ENCODE assay signal across 37 cellular contexts in genomic region chr16:60558936-60559335, GRCh38.
"Had no signal": no experiment of that assay in that cellular context is flagged by ENCODE, and none has a peak within 500 bp of the region (broad histone marks: within the 10 kb centered on the region; RNA-seq: fewer than 3 reads in every experiment).

No MANE protein-coding gene starts in this region.

- ATAC-seq: activated naive CD4-positive, alpha-beta T cell treated with anti-CD3 and anti-CD28 coated beads, Interleukin-2, amount 50 U/mL, for 72 hours; activated naive CD8-positive, alpha-beta T cell treated with anti-CD3 and anti-CD28 coated beads, Interleukin-2, amount 50 U/mL, for 24 hours; activated T-cell treated with anti-CD3 and anti-CD28 coated beads, Interleukin-2, amount 50 U/mL, for 4 hours; activated T-cell treated with anti-CD3 and anti-CD28 coated beads, Interleukin-2, amount 50 U/mL, for 72 hours; activated T-helper 17 cell treated with anti-CD3 and anti-CD28 coated beads, Interleukin-2, amount 50 U/mL, for 72 hours; body of pancreas had no signal

- H3K36me3 Mint-ChIP-seq: activated naive CD4-positive, alpha-beta T cell treated with anti-CD3 and anti-CD28 coated beads, Interleukin-2, amount 10 ng/mL, durations not matched to agents 7 days and 5 days; activated naive CD4-positive, alpha-beta T cell treated with anti-CD3 and anti-CD28 coated beads, Interleukin-2, amount 50 U/mL, for 24 hours; activated naive CD8-positive, alpha-beta T cell; activated naive CD8-positive, alpha-beta T cell treated with anti-CD3 and anti-CD28 coated beads for 36 hours; activated naive CD8-positive, alpha-beta T cell treated with anti-CD3 and anti-CD28 coated beads, Interleukin-2, amount 10 ng/mL, durations not matched to agents 7 days and 5 days; brain had no signal

- H3K4me1 Mint-ChIP-seq: activated naive CD4-positive, alpha-beta T cell treated with anti-CD3 and anti-CD28 coated beads, Interleukin-2, amount 10 ng/mL, durations not matched to agents 7 days and 5 days; activated naive CD4-positive, alpha-beta T cell treated with anti-CD3 and anti-CD28 coated beads, Interleukin-2, amount 50 U/mL, for 24 hours; activated naive CD8-positive, alpha-beta T cell treated with anti-CD3 and anti-CD28 coated beads for 36 hours; activated naive CD8-positive, alpha-beta T cell treated with anti-CD3 and anti-CD28 coated beads, Interleukin-2, amount 10 ng/mL, durations not matched to agents 7 days and 5 days; activated naive CD8-positive, alpha-beta T cell treated with anti-CD3 and anti-CD28 coated beads, Interleukin-2, amount 50 U/mL, for 24 hours; activated T-helper 17 cell treated with anti-CD3 and anti-CD28 coated beads, Interleukin-2, amount 50 U/mL, for 72 hours; central memory CD8-positive, alpha-beta T cell had no signal

- H3K27me3 ChIP-seq: adrenal gland, ascending aorta, body of pancreas, brain microvascular endothelial cell, breast epithelium, cardiac muscle cell had no signal

- H3K9me3 ChIP-seq: adrenal gland, ascending aorta, body of pancreas, breast epithelium had no signal

- H3K4me3 Mint-ChIP-seq: activated naive CD4-positive, alpha-beta T cell treated with anti-CD3 and anti-CD28 coated beads for 36 hours; activated naive CD4-positive, alpha-beta T cell treated with anti-CD3 and anti-CD28 coated beads, Interleukin-2, amount 10 ng/mL, durations not matched to agents 7 days and 5 days; activated naive CD4-positive, alpha-beta T cell treated with anti-CD3 and anti-CD28 coated beads, Interleukin-2, amount 50 U/mL, for 24 hours; activated naive CD8-positive, alpha-beta T cell; activated naive CD8-positive, alpha-beta T cell treated with anti-CD3 and anti-CD28 coated beads for 36 hours; activated naive CD8-positive, alpha-beta T cell treated with anti-CD3 and anti-CD28 coated beads, Interleukin-2, amount 10 ng/mL, durations not matched to agents 7 days and 5 days; activated naive CD8-positive, alpha-beta T cell treated with anti-CD3 and anti-CD28 coated beads, Interleukin-2, amount 50 U/mL, for 24 hours; activated T-cell treated with anti-CD3 and anti-CD28 coated beads, Interleukin-2, amount 50 U/mL, for 24 hours; activated T-cell treated with anti-CD3 and anti-CD28 coated beads, Interleukin-2, amount 50 U/mL, for 4 hours; activated T-cell treated with anti-CD3 and anti-CD28 coated beads, Interleukin-2, amount 50 U/mL, for 72 hours; activated T-helper 17 cell treated with anti-CD3 and anti-CD28 coated beads, Interleukin-2, amount 50 U/mL, for 72 hours; brain; central memory CD8-positive, alpha-beta T cell had no signal

- H3K36me3 ChIP-seq: adrenal gland, ascending aorta, brain microvascular endothelial cell, breast epithelium, cardiac muscle cell had no signal

- H3K4me1 ChIP-seq: adrenal gland, ascending aorta, body of pancreas, breast epithelium had no signal

- H3K27me3 Mint-ChIP-seq: activated naive CD4-positive, alpha-beta T cell treated with anti-CD3 and anti-CD28 coated beads, Interleukin-2, amount 10 ng/mL, durations not matched to agents 7 days and 5 days; activated naive CD4-positive, alpha-beta T cell treated with anti-CD3 and anti-CD28 coated beads, Interleukin-2, amount 50 U/mL, for 24 hours; activated naive CD8-positive, alpha-beta T cell; activated naive CD8-positive, alpha-beta T cell treated with anti-CD3 and anti-CD28 coated beads for 36 hours; activated naive CD8-positive, alpha-beta T cell treated with anti-CD3 and anti-CD28 coated beads, Interleukin-2, amount 10 ng/mL, durations not matched to agents 7 days and 5 days; activated naive CD8-positive, alpha-beta T cell treated with anti-CD3 and anti-CD28 coated beads, Interleukin-2, amount 50 U/mL, for 24 hours; activated T-cell treated with anti-CD3 and anti-CD28 coated beads, Interleukin-2, amount 50 U/mL, for 24 hours; activated T-helper 17 cell treated with anti-CD3 and anti-CD28 coated beads, Interleukin-2, amount 50 U/mL, for 72 hours; brain; central memory CD8-positive, alpha-beta T cell had no signal

- H3K9me3 Mint-ChIP-seq: brain had no signal

- H3K4me3 ChIP-seq: adrenal gland, ascending aorta, body of pancreas, breast epithelium, cardiac muscle cell had no signal

- DNase-seq: activated effector memory CD4-positive, alpha-beta T cell treated with anti-CD3 and anti-CD28 coated beads, Interleukin-2, amount 50 U/mL, for 16 hours; activated effector memory CD4-positive, alpha-beta T cell treated with Interleukin-2 at 50 U/mL for 16 hours; activated gamma-delta T cell; activated gamma-delta T cell treated with Interleukin-2 at 50 U/mL for 16 hours; activated naive CD4-positive, alpha-beta T cell; activated naive CD4-positive, alpha-beta T cell treated with anti-CD3 and anti-CD28 coated beads for 36 hours; activated naive CD4-positive, alpha-beta T cell treated with anti-CD3 and anti-CD28 coated beads, Interleukin-2, amount 10 ng/mL, durations not matched to agents 7 days and 5 days; activated naive CD4-positive, alpha-beta T cell treated with anti-CD3 and anti-CD28 coated beads, Interleukin-2, amount 50 U/mL, for 16 hours; activated naive CD4-positive, alpha-beta T cell treated with Interleukin-2 at 50 U/mL for 16 hours; activated naive CD8-positive, alpha-beta T cell treated with anti-CD3 and anti-CD28 coated beads for 36 hours; activated naive CD8-positive, alpha-beta T cell treated with anti-CD3 and anti-CD28 coated beads, Interleukin-2, amount 10 ng/mL, durations not matched to agents 7 days and 5 days; activated naive CD8-positive, alpha-beta T cell treated with anti-CD3 and anti-CD28 coated beads, Interleukin-2, amount 50 U/mL, for 24 hours; activated T-cell treated with anti-CD3 and anti-CD28 coated beads, Interleukin-2, amount 50 U/mL, for 1 hour; activated T-cell treated with anti-CD3 and anti-CD28 coated beads, Interleukin-2, amount 50 U/mL, for 24 hours; activated T-cell treated with anti-CD3 and anti-CD28 coated beads, Interleukin-2, amount 50 U/mL, for 4 hours; activated T-cell treated with anti-CD3 and anti-CD28 coated beads, Interleukin-2, amount 50 U/mL, for 48 hours; activated T-cell treated with anti-CD3 and anti-CD28 coated beads, Interleukin-2, amount 50 U/mL, for 72 hours; adrenal gland; amniotic stem cell; amygdala; anterior cingulate cortex; aorta; body of pancreas; brain microvascular endothelial cell; caudate nucleus; central memory CD4-positive, alpha-beta T cell; cerebellar nuclear complex had no signal

- H3K27ac ChIP-seq: adrenal gland, ascending aorta, body of pancreas, brain microvascular endothelial cell, breast epithelium, cardiac muscle cell had no signal

- H3K27ac Mint-ChIP-seq: activated naive CD4-positive, alpha-beta T cell treated with anti-CD3 and anti-CD28 coated beads for 36 hours; activated naive CD4-positive, alpha-beta T cell treated with anti-CD3 and anti-CD28 coated beads, Interleukin-2, amount 10 ng/mL, durations not matched to agents 7 days and 5 days; activated naive CD4-positive, alpha-beta T cell treated with anti-CD3 and anti-CD28 coated beads, Interleukin-2, amount 50 U/mL, for 24 hours; activated naive CD4-positive, alpha-beta T cell treated with anti-CD3 and anti-CD28 coated beads, Interleukin-2, amount 50 U/mL, for 72 hours; activated naive CD8-positive, alpha-beta T cell; activated naive CD8-positive, alpha-beta T cell treated with anti-CD3 and anti-CD28 coated beads for 36 hours; activated naive CD8-positive, alpha-beta T cell treated with anti-CD3 and anti-CD28 coated beads, Interleukin-2, amount 10 ng/mL, durations not matched to agents 7 days and 5 days; activated naive CD8-positive, alpha-beta T cell treated with anti-CD3 and anti-CD28 coated beads, Interleukin-2, amount 50 U/mL, for 24 hours; activated T-cell treated with anti-CD3 and anti-CD28 coated beads, Interleukin-2, amount 50 U/mL, for 24 hours; activated T-cell treated with anti-CD3 and anti-CD28 coated beads, Interleukin-2, amount 50 U/mL, for 72 hours; activated T-helper 17 cell treated with anti-CD3 and anti-CD28 coated beads, Interleukin-2, amount 50 U/mL, for 72 hours; activated T-helper 2 cell treated with anti-CD3 and anti-CD28 coated beads, Interferon-gamma antibody, Interleukin-2, Interleukin-4, amounts not matched to agents 10 μg/mL and 5 μg/mL and 100 μg/mL, durations not matched to agents 14 hours and 24 hours and 36 hours; brain had no signal
